Comparison of ENCODE assay signal across 19 cellular contexts in genomic region chr2:127662937-127663565, GRCh38. TPM values are rescaled to one million over a fixed set of nuclear protein-coding genes. Genes with fewer than 3 reads are reported as not detected.
DNase-seq lines count a peak whose midpoint lies in the region; ATAC-seq, FAIRE-seq and TF ChIP-seq lines count a peak whose summit lies in the region.
"Had no signal": no experiment of that assay in that cellular context is flagged by ENCODE, and none has a peak within 500 bp of the region (broad histone marks: within the 10 kb centered on the region; RNA-seq: fewer than 3 reads in every experiment).

No MANE protein-coding gene starts in this region.

- H3K27me3 ChIP-seq in right cardiac atrium (ENCODE audit: control insufficient read depth, insufficient read depth): no peaks in the 10 kb centered on the region
- H3K27me3 ChIP-seq in ovary: no peaks in the 10 kb centered on the region

- no peak overlapping the region for H3K4me3 ChIP-seq in epithelial cell of esophagus (ENCODE audit: low read length)
- H3K4me3 ChIP-seq in right cardiac atrium (ENCODE audit: low read length): no peak overlapping the region
- peak overlapping the region; percentile 9 for H3K4me3 ChIP-seq in ovary
- H3K4me3 ChIP-seq: BLaER1 had no signal

- intact Hi-C loops in right cardiac atrium (cut with DNase I): no loop called here
- intact Hi-C loops in ovary (cut with DNase I): no loop called here

- H3K9me3 ChIP-seq in right cardiac atrium (ENCODE audit: control insufficient read depth, low read length) (no peaks in the 10 kb centered on the region), ovary (no peaks in the 10 kb centered on the region)

- no peaks in the 10 kb centered on the region for H3K36me3 ChIP-seq in ovary

- peak; percentile 25 for DNase-seq in epithelial cell of esophagus (ENCODE audit: low read depth)
- peak in 1 of 3 donors; percentile 40 for DNase-seq in right cardiac atrium
- DNase-seq in ovary: peak in 2 of 5 donors; percentile 4 to 19
- no peak for DNase-seq in urothelium cell line (ENCODE audit: low spot score)
- DNase-seq in foreskin melanocyte: no peak
- DNase-seq in AG08396 (ENCODE audit: low spot score): no peak
- DNase-seq: activated CD4-positive, alpha-beta T cell treated with anti-CD3 and anti-CD28 coated beads for 36 hours; activated CD8-positive, alpha-beta memory T cell treated with anti-CD3 and anti-CD28 coated beads, Interleukin-2, amount 50 U/mL, for 4 hours; activated naive CD8-positive, alpha-beta T cell treated with anti-CD3 and anti-CD28 coated beads for 36 hours; effector memory CD4-positive, alpha-beta T cell; HFFc6; NCI-H1048; NCI-H82; stimulated activated naive B cell treated with anti-CD40 and anti-IgM and Interleukin-4, amounts not matched to agents 10 μg/mL and 1 μg/mL and 100 μg/mL, for 72 hours had no signal

- ATAC-seq in right cardiac atrium: no peak
- no peak for ATAC-seq in GM18511 (IDR thresholded peaks at IDR 0.05; ENCODE audit: unreplicated experiment)
- ATAC-seq: activated CD4-positive, alpha-beta T cell treated with anti-CD3 and anti-CD28 coated beads for 36 hours had no signal

- no peak for TF ChIP-seq EP300 in ovary (IDR thresholded peaks at IDR 0.05)

- H3K4me1 ChIP-seq in right cardiac atrium (ENCODE audit: control insufficient read depth, insufficient read depth, low read length) (peaks cover 40% of the 10 kb centered on the region), ovary (ENCODE audit: insufficient read depth) (peaks cover 10% of the 10 kb centered on the region)

- TF ChIP-seq POLR2A in ovary (IDR thresholded peaks at IDR 0.05): no peak

- WGBS in right cardiac atrium: 56% methylated on average over 9 of the region's 9 CpGs
- 76 to 90% (median 81%) methylated on average over 6 to 9 of the region's 9 CpGs for WGBS in ovary, 3 donors

- peak; percentile 56 for FAIRE-seq in urothelium cell line (lab: Jason Lieb, UNC)
- FAIRE-seq: frontal cortex had no signal

- H3K27ac ChIP-seq in right cardiac atrium (ENCODE audit: low read length): peak overlapping the region; percentile 65
- no peak overlapping the region for H3K27ac ChIP-seq in ovary
- H3K27ac ChIP-seq: BLaER1 had no signal

- TF ChIP-seq CTCF in epithelial cell of esophagus (IDR thresholded peaks at IDR 0.05; ENCODE audit: insufficient read depth, low read depth, low read length, missing control alignments): no peak
- TF ChIP-seq CTCF in ovary (IDR thresholded peaks at IDR 0.05): no peak

RNA-seq across cellular contexts. Expression of gene LIMS2, which starts 12.3 kb away (rescaled TPM):
- total RNA-seq in right cardiac atrium (100 to 1,000 TPM; 163 to 224 (median 209) TPM), ovary (10 to 100 TPM in 4 of 7 donors, 1 to 10 TPM in 3; 3.8 to 70.4 (median 19.1) TPM)
- polyA plus RNA-seq in right cardiac atrium (178 TPM), ovary (10 to 100 TPM; 12.7 to 31.0 TPM)

RNA-seq across cellular contexts. Expression of gene GPR17, which starts 17.1 kb away (rescaled TPM):
- total RNA-seq in right cardiac atrium (under 1 TPM in 2 of 4 donors, not detected in 2; 0.31 to 0.40 TPM), ovary (not detected)
- polyA plus RNA-seq in right cardiac atrium (4.0 TPM), ovary (under 1 TPM in 1 of 2 donors, not detected in 1; 0.18 TPM)
- total RNA-seq: activated CD4-positive, alpha-beta T cell treated with anti-CD3 and anti-CD28 coated beads for 36 hours; activated naive CD8-positive, alpha-beta T cell treated with anti-CD3 and anti-CD28 coated beads for 36 hours; HFFc6; smooth muscle cell had no signal
- polyA plus RNA-seq: IgD-negative memory B cell, smooth muscle cell had no signal

RNA-seq across cellular contexts. Expression of gene SFT2D3, which starts 38.2 kb away (rescaled TPM):
- total RNA-seq in right cardiac atrium: 1 to 10 TPM; 3.6 to 5.0 (median 4.4) TPM
- polyA plus RNA-seq in right cardiac atrium: 3.3 TPM
- total RNA-seq in ovary: 1 to 10 TPM; 6.1 to 9.8 (median 6.9) TPM
- 1 to 10 TPM; 5.1 to 8.5 TPM for polyA plus RNA-seq in ovary
- polyA plus RNA-seq: IgD-negative memory B cell, smooth muscle cell had no signal
